8 cellular contexts compared by ENCODE assay signal in genomic region chr11:62792193-62792575, GRCh38. TPM values are rescaled to one million over a fixed set of nuclear protein-coding genes. Genes with fewer than 3 reads are reported as not detected.
DNase-seq lines count a peak whose midpoint lies in the region; ATAC-seq, FAIRE-seq and TF ChIP-seq lines count a peak whose summit lies in the region.

No MANE protein-coding gene starts in this region.

- H3K36me3 ChIP-seq in GM06990 (ENCODE audit: control insufficient read depth, insufficient read depth, low read length) = peaks cover 25% of the 10 kb centered on the region
- H3K36me3 ChIP-seq in OCI-LY3 (replicated peaks; ENCODE audit: low read depth, low read length) = peaks cover 65% of the 10 kb centered on the region
- peaks cover 14 to 43% (median 31%) of the 10 kb centered on the region in 4 experiments for H3K36me3 ChIP-seq in H1 (ENCODE audit: control insufficient read depth in 2 of 4, insufficient read depth in 4 of 4, low read length in 3 of 4)
- no peaks in the 10 kb centered on the region for H3K36me3 ChIP-seq in neural cell (ENCODE audit: insufficient read depth, low read length)

- H2BK120ac ChIP-seq in H1 (replicated peaks; ENCODE audit: low read depth, low read length) = no peak overlapping the region

- H3K4ac ChIP-seq in H1 (replicated peaks; ENCODE audit: insufficient read length, low read depth, low read length) = no peak overlapping the region

- no peak overlapping the region for H3K18ac ChIP-seq in H1 (ENCODE audit: extremely low read depth, low read length)

- no peak overlapping the region for H3K14ac ChIP-seq in H1 (ENCODE audit: insufficient read length)

- H3K4me1 ChIP-seq in OCI-LY3 (ENCODE audit: low read length) = peaks cover 23% of the 10 kb centered on the region
- peaks cover 0 to 7% (median 3%) of the 10 kb centered on the region in 4 experiments; a peak in 3 of 7 replicates for H3K4me1 ChIP-seq in H1 (replicated peaks in 1 of 4; ENCODE audit: control insufficient read depth in 3 of 4, insufficient read depth in 4 of 4, low read length in 3 of 4)

- ATAC-seq in HG03108 (IDR thresholded peaks at IDR 0.05; ENCODE audit: unreplicated experiment) = no peak

- H3K56ac ChIP-seq in H1 (replicated peaks; ENCODE audit: insufficient read length, low read depth, low read length) = no peak overlapping the region

- FAIRE-seq in H1 (lab: Jason Lieb, UNC) = no peak

- H3F3A ChIP-seq in neural cell (ENCODE audit: insufficient read depth, low read length, poor library complexity, severe bottlenecking) = peaks cover 3% of the 10 kb centered on the region

- no peak overlapping the region for H2BK20ac ChIP-seq in H1 (ENCODE audit: low read length)

- H3K4me3 ChIP-seq in GM06990 (replicated peaks; ENCODE audit: low read depth, low read length) (peak overlapping the region; percentile 90; the same call in 1 of the 2 replicates), OCI-LY3 (ENCODE audit: low read length) (peak overlapping the region; percentile 95), H1 (ENCODE audit: extremely low read depth in 1 of 4, insufficient read depth in 2 of 4, low read depth in 3 of 4, low read length in 4 of 4) (peak overlapping the region; percentile 84 to 97 (median 91); a peak in 6 of 8 replicates), neural cell (ENCODE audit: low read length) (peak overlapping the region; percentile 93)

- DNase-seq in GM06990 (ENCODE audit: extremely low read depth, insufficient read length) (peak; percentile 23), H1 (ENCODE audit: low read depth in 1 of 2, low spot score in 2 of 2) (peak in 1 of 2 experiments; percentile 51), GDM1 (lab: John Stamatoyannopoulos, UW) (no peak), AML-193 (lab: John Stamatoyannopoulos, UW) (no peak), NCI-H2081 (lab: John Stamatoyannopoulos, UW) (no peak)

- no peak overlapping the region for H4K8ac ChIP-seq in H1 (ENCODE audit: extremely low read depth, insufficient read depth, low read length)

- no peaks in the 10 kb centered on the region for H3K23me2 ChIP-seq in H1 (ENCODE audit: low read depth, low read length)

- CTCF ChIA-PET in H1 (lab: Charles Lee; ENCODE audit: partially characterized antibody) = interaction anchor here (0.6 to 2.5 kb wide), 3 partner anchors 15 to 66 kb away, joined by 3 to 6 read pairs (median 3); no protein-coding TSS in a partner anchor

- H3K27ac ChIP-seq in OCI-LY3 (ENCODE audit: low read length) (peak overlapping the region; percentile 49), H1 (ENCODE audit: low read depth, low read length) (no peak overlapping the region), neural cell (ENCODE audit: low read length) (no peak overlapping the region)

- no peak overlapping the region for H4K5ac ChIP-seq in H1 (ENCODE audit: insufficient read length, low read depth, low read length)

- no peak overlapping the region for H4K91ac ChIP-seq in H1 (replicated peaks; ENCODE audit: insufficient read length, low read length)

- H3K4me2 ChIP-seq in OCI-LY3 (ENCODE audit: low read length) (peak overlapping the region; percentile 60), H1 (ENCODE audit: insufficient read depth in 1 of 2, low read depth in 2 of 2, low read length in 2 of 2) (peak overlapping the region; percentile 76 to 85), neural cell (ENCODE audit: low read length) (peak overlapping the region; percentile 59)

- TF ChIP-seq RAD21 in H1 (IDR thresholded peaks at IDR 0.05 in 1 of 2, conservative IDR thresholded peaks at IDR 0.05 in 1 of 2; ENCODE audit: low read depth in 2 of 2, low read length in 2 of 2) (no peak), neural cell (conservative IDR thresholded peaks at IDR 0.05) (no peak)

- no peak overlapping the region for H3K23ac ChIP-seq in H1 (ENCODE audit: insufficient read length)

- H3K79me2 ChIP-seq in OCI-LY3 (ENCODE audit: low read length) (peaks cover 46% of the 10 kb centered on the region), H1 (ENCODE audit: control insufficient read depth in 1 of 2, insufficient read depth in 2 of 2, low read length in 2 of 2) (peaks cover 0 to 33% of the 10 kb centered on the region in 2 experiments; a peak in 2 of 4 replicates), neural cell (replicated peaks; ENCODE audit: insufficient read depth, low read length) (peaks cover 10% of the 10 kb centered on the region)

- H2AFZ ChIP-seq in OCI-LY3 (ENCODE audit: low read depth, low read length) = no peak overlapping the region
- H2AFZ ChIP-seq in H1 (ENCODE audit: low read length) = no peak overlapping the region
- no peak overlapping the region for H2AFZ ChIP-seq in neural cell (ENCODE audit: low read depth, low read length)

- H3K79me1 ChIP-seq in H1 (ENCODE audit: low read depth, low read length) = peaks cover 7% of the 10 kb centered on the region; the same call in 1 of the 2 replicates

- H3K27me3 ChIP-seq in GM06990 (replicated peaks; ENCODE audit: control insufficient read depth, insufficient read depth, low read length) (no peaks in the 10 kb centered on the region), OCI-LY3 (ENCODE audit: low read depth, low read length) (no peaks in the 10 kb centered on the region), H1 (replicated peaks in 1 of 4; ENCODE audit: control insufficient read depth in 3 of 4, extremely low read depth in 1 of 4, insufficient read depth in 3 of 4, low read length in 3 of 4) (no peaks in the 10 kb centered on the region), neural cell (ENCODE audit: insufficient read depth, low read depth, low read length) (no peaks in the 10 kb centered on the region)

- POLR2A ChIA-PET in H1 (lab: Charles Lee; ENCODE audit: partially characterized antibody) = interaction anchor here (0.8 to 15.9 kb wide), 12 partner anchors 11 to 127 kb away, joined by 3 to 251 read pairs (median 13); partner anchors contain the start of genes C11orf98, CSKMT, NXF1 and STX5

- no peak for TF ChIP-seq EP300 in H1 (IDR thresholded peaks at IDR 0.05; ENCODE audit: borderline replicate concordance in 1 of 2, low read depth in 2 of 2, low read length in 2 of 2)
- no peak for TF ChIP-seq EP300 in neural cell (conservative IDR thresholded peaks at IDR 0.05; ENCODE audit: poor library complexity, severe bottlenecking)

- H2AK5ac ChIP-seq in H1 (ENCODE audit: low read depth, low read length) = no peak overlapping the region

- H3K9me3 ChIP-seq in OCI-LY3 (ENCODE audit: insufficient read depth, low read length) (no peaks in the 10 kb centered on the region), H1 (ENCODE audit: insufficient read depth in 2 of 2, low read depth in 1 of 2, low read length in 1 of 2) (no peaks in the 10 kb centered on the region), neural cell (ENCODE audit: low read length) (no peaks in the 10 kb centered on the region)

- TF ChIP-seq CTCF in GM06990 (IDR thresholded peaks at IDR 0.05; ENCODE audit: insufficient read depth, low read length, poor library complexity, severe bottlenecking) (no peak), OCI-LY3 (IDR thresholded peaks at IDR 0.05; ENCODE audit: low read depth, low read length) (no peak), H1 (IDR thresholded peaks at IDR 0.05; ENCODE audit: control extremely low read depth in 1 of 3, insufficient read depth in 1 of 3, low read depth in 1 of 3, low read length in 3 of 3) (no peak), neural cell (IDR thresholded peaks at IDR 0.05; ENCODE audit: poor library complexity, severe bottlenecking) (no peak)

- H3K9ac ChIP-seq in OCI-LY3 (ENCODE audit: low read length) (peak overlapping the region; percentile 34), H1 (replicated peaks in 1 of 4; ENCODE audit: extremely low read depth in 1 of 4, low read depth in 3 of 4, low read length in 3 of 4) (no peak overlapping the region), neural cell (ENCODE audit: low read length) (peak overlapping the region; percentile 75)

- no peak; a peak in 1 of 3 replicates for TF ChIP-seq POLR2A in H1 (IDR thresholded peaks at IDR 0.05; ENCODE audit: control extremely low read depth in 1 of 2, low read depth in 2 of 2, low read length in 2 of 2)

- H3K9me2 ChIP-seq in neural cell (ENCODE audit: insufficient read depth, low read length) = no peaks in the 10 kb centered on the region

- 69% methylated on average over 11 of the region's 11 CpGs; no CpG with 5 or more reads in 1 of the 2 experiments for WGBS in H1 (ENCODE audit: extremely low coverage in 1 of 2, insufficient coverage in 1 of 2, insufficient read length in 1 of 2, insufficient replicate concordance in 2 of 2, low coverage in 1 of 2, low lambda C conversion rate in 2 of 2, missing lambda C conversion rate in 1 of 2), 2 experiments

- H2BK5ac ChIP-seq in H1 (ENCODE audit: low read depth, low read length) = no peak overlapping the region

- no peaks in the 10 kb centered on the region for H4K20me1 ChIP-seq in OCI-LY3 (ENCODE audit: insufficient read depth, low read length)
- peaks cover 0 to 2% of the 10 kb centered on the region in 2 experiments for H4K20me1 ChIP-seq in H1 (replicated peaks in 1 of 2; ENCODE audit: control insufficient read depth in 1 of 2, insufficient read depth in 2 of 2, low read length in 2 of 2)
- no peaks in the 10 kb centered on the region for H4K20me1 ChIP-seq in neural cell (ENCODE audit: insufficient read depth)

- H2BK12ac ChIP-seq in H1 (ENCODE audit: low read depth, low read length) = no peak overlapping the region

- H2BK15ac ChIP-seq in H1 (ENCODE audit: low read length) = no peak overlapping the region

RNA-seq across cellular contexts. Expression of gene TMEM223, which starts 0.4 kb away (rescaled TPM):
- 22.9 and 23.5 TPM in 2 replicates for total RNA-seq in H1 (2021; fragmentation: NEBNext Ultra II Directional; extraction: Animal tissue kit (Norgen Biotek cat#: 25700))
- polyA plus RNA-seq in H1 (2011; rRNA removed) (59.7 and 64.1 TPM in 2 replicates), neural cell (16.5 and 27.4 TPM in 2 replicates)
- polyA plus RNA-seq in H1 (2011; cell fraction: cytosol; rRNA removed) = 36.7 TPM
- polyA plus RNA-seq in H1 (2011; cell fraction: nucleus; rRNA removed) = 30.1 TPM
- 15.3 to 23.1 TPM (median 22.1 TPM) in 4 replicates for polyA plus RNA-seq in H1 (2012, experiment 1 of 2)
- 32.6 TPM for polyA plus RNA-seq in H1 (2012, experiment 2 of 2)
- polyA plus RNA-seq in H1 (2013, experiment 1 of 2) = 58.6 TPM
- polyA plus RNA-seq in H1 (2013, experiment 2 of 2) = 64.1 TPM
- polyA minus RNA-seq in H1 (2011; rRNA and poly(A)+ RNA removed) = 9.4 and 15.1 TPM in 2 replicates
- polyA minus RNA-seq in H1 (2011; cell fraction: cytosol; rRNA and poly(A)+ RNA removed) = 15.9 TPM
- polyA minus RNA-seq in H1 (2011; cell fraction: nucleus; rRNA and poly(A)+ RNA removed) = 28.7 TPM
- polyA minus RNA-seq in neural cell = 12.7 and 13.1 TPM in 2 replicates

RNA-seq across cellular contexts. Expression of gene TMEM179B, which starts 5.0 kb away (rescaled TPM):
- 16.3 and 18.6 TPM in 2 replicates for total RNA-seq in H1 (2021; fragmentation: NEBNext Ultra II Directional; extraction: Animal tissue kit (Norgen Biotek cat#: 25700))
- polyA plus RNA-seq in H1 (2011; rRNA removed) (62.2 and 65.1 TPM in 2 replicates), neural cell (24.5 and 28.1 TPM in 2 replicates)
- polyA plus RNA-seq in H1 (2011; cell fraction: cytosol; rRNA removed) = 30.6 TPM
- polyA plus RNA-seq in H1 (2011; cell fraction: nucleus; rRNA removed) = 39.7 TPM
- 29.7 to 34.6 TPM (median 32.0 TPM) in 4 replicates for polyA plus RNA-seq in H1 (2012, experiment 1 of 2)
- 51.6 TPM for polyA plus RNA-seq in H1 (2012, experiment 2 of 2)
- polyA plus RNA-seq in H1 (2013, experiment 1 of 2) = 50.7 TPM
- 59.3 TPM for polyA plus RNA-seq in H1 (2013, experiment 2 of 2)
- 28.3 and 34.0 TPM in 2 replicates for polyA minus RNA-seq in H1 (2011; rRNA and poly(A)+ RNA removed)
- 22.5 TPM for polyA minus RNA-seq in H1 (2011; cell fraction: cytosol; rRNA and poly(A)+ RNA removed)
- 30.5 TPM for polyA minus RNA-seq in H1 (2011; cell fraction: nucleus; rRNA and poly(A)+ RNA removed)
- 16.3 and 17.8 TPM in 2 replicates for polyA minus RNA-seq in neural cell

RNA-seq across cellular contexts. Expression of gene NXF1, which starts 13.1 kb away (rescaled TPM):
- total RNA-seq in H1 (2021; fragmentation: NEBNext Ultra II Directional; extraction: Animal tissue kit (Norgen Biotek cat#: 25700)) = 44.8 and 49.8 TPM in 2 replicates
- polyA plus RNA-seq in H1 (2011; rRNA removed) = 48.1 and 63.6 TPM in 2 replicates
- polyA plus RNA-seq in H1 (2011; cell fraction: cytosol; rRNA removed) = 27.3 TPM
- 129 TPM for polyA plus RNA-seq in H1 (2011; cell fraction: nucleus; rRNA removed)
- polyA plus RNA-seq in H1 (2012, experiment 1 of 2) = 51.2 to 60.5 TPM (median 56.5 TPM) in 4 replicates
- 34.5 TPM for polyA plus RNA-seq in H1 (2012, experiment 2 of 2)
- 38.0 TPM for polyA plus RNA-seq in H1 (2013, experiment 1 of 2)
- 35.0 TPM for polyA plus RNA-seq in H1 (2013, experiment 2 of 2)
- polyA minus RNA-seq in H1 (2011; rRNA and poly(A)+ RNA removed) = 31.5 and 31.8 TPM in 2 replicates
- 20.5 TPM for polyA minus RNA-seq in H1 (2011; cell fraction: cytosol; rRNA and poly(A)+ RNA removed)
- polyA minus RNA-seq in H1 (2011; cell fraction: nucleus; rRNA and poly(A)+ RNA removed) = 20.0 TPM
- 26.0 and 32.1 TPM in 2 replicates for polyA plus RNA-seq in neural cell
- 26.1 and 42.7 TPM in 2 replicates for polyA minus RNA-seq in neural cell

RNA-seq across cellular contexts. Expression of gene TAF6L, which starts 21.0 kb away (rescaled TPM):
- 29.6 and 31.9 TPM in 2 replicates for total RNA-seq in H1 (2021; fragmentation: NEBNext Ultra II Directional; extraction: Animal tissue kit (Norgen Biotek cat#: 25700))
- 24.8 and 37.3 TPM in 2 replicates for polyA plus RNA-seq in H1 (2011; rRNA removed)
- polyA plus RNA-seq in H1 (2011; cell fraction: cytosol; rRNA removed) = 45.8 TPM
- 138 TPM for polyA plus RNA-seq in H1 (2011; cell fraction: nucleus; rRNA removed)
- 33.0 to 45.0 TPM (median 41.9 TPM) in 4 replicates for polyA plus RNA-seq in H1 (2012, experiment 1 of 2)
- 33.2 TPM for polyA plus RNA-seq in H1 (2012, experiment 2 of 2)
- 16.7 TPM for polyA plus RNA-seq in H1 (2013, experiment 1 of 2)
- 14.5 TPM for polyA plus RNA-seq in H1 (2013, experiment 2 of 2)
- polyA minus RNA-seq in H1 (2011; rRNA and poly(A)+ RNA removed) = 37.2 and 37.8 TPM in 2 replicates
- 22.2 TPM for polyA minus RNA-seq in H1 (2011; cell fraction: cytosol; rRNA and poly(A)+ RNA removed)
- polyA minus RNA-seq in H1 (2011; cell fraction: nucleus; rRNA and poly(A)+ RNA removed) = 28.5 TPM
- 55.2 and 61.7 TPM in 2 replicates for polyA plus RNA-seq in neural cell
- polyA minus RNA-seq in neural cell = 22.5 and 25.1 TPM in 2 replicates

RNA-seq across cellular contexts. Expression of gene POLR2G, which starts 30.8 kb away (rescaled TPM):
- total RNA-seq in H1 (2021; fragmentation: NEBNext Ultra II Directional; extraction: Animal tissue kit (Norgen Biotek cat#: 25700)) = 126 and 131 TPM in 2 replicates
- polyA plus RNA-seq in H1 (2011; rRNA removed) (206 and 329 TPM in 2 replicates), neural cell (207 and 232 TPM in 2 replicates)
- 216 TPM for polyA plus RNA-seq in H1 (2011; cell fraction: cytosol; rRNA removed)
- polyA plus RNA-seq in H1 (2011; cell fraction: nucleus; rRNA removed) = 133 TPM
- 202 to 238 TPM (median 211 TPM) in 4 replicates for polyA plus RNA-seq in H1 (2012, experiment 1 of 2)
- 166 TPM for polyA plus RNA-seq in H1 (2012, experiment 2 of 2)
- polyA plus RNA-seq in H1 (2013, experiment 1 of 2) = 117 TPM
- 127 TPM for polyA plus RNA-seq in H1 (2013, experiment 2 of 2)
- 152 and 168 TPM in 2 replicates for polyA minus RNA-seq in H1 (2011; rRNA and poly(A)+ RNA removed)
- polyA minus RNA-seq in H1 (2011; cell fraction: cytosol; rRNA and poly(A)+ RNA removed) = 84.3 TPM
- polyA minus RNA-seq in H1 (2011; cell fraction: nucleus; rRNA and poly(A)+ RNA removed) = 59.3 TPM
- polyA minus RNA-seq in neural cell = 69.5 and 74.5 TPM in 2 replicates

Comparison
In these comparisons a context has a peak if more than half of its experiments do, and no peak if none do; other contexts are left out.
1. H3K9ac ChIP-seq: peak in OCI-LY3 (single experiment) and neural cell (single experiment); none in H1 (0 of 4).
2. Peak in every context shown above with its lines, with median percentiles within 50 percentile points of each other: H3K4me3 ChIP-seq and H3K4me2 ChIP-seq.